ENCODE assay signal across 28 cellular contexts in genomic region chr7:43105521-43106120, GRCh38. TPM values are rescaled to one million over a fixed set of nuclear protein-coding genes. Genes with fewer than 3 reads are reported as not detected.
DNase-seq lines count a peak whose midpoint lies in the region; ATAC-seq and TF ChIP-seq lines count a peak whose summit lies in the region.
"Had no signal": no experiment of that assay in that cellular context is flagged by ENCODE, and none has a peak within 500 bp of the region (broad histone marks: within the 10 kb centered on the region; RNA-seq: fewer than 3 reads in every experiment).

No MANE protein-coding gene starts in this region.

- H3K4me1 Mint-ChIP-seq in neural progenitor cell, result peaks cover 5% of the 10 kb centered on the region
- H3K4me1 Mint-ChIP-seq in type B pancreatic cell (ENCODE audit: unreplicated experiment), result no peaks in the 10 kb centered on the region
- H3K4me1 Mint-ChIP-seq: immature natural killer cell; naive thymus-derived CD4-positive, alpha-beta T cell; stimulated activated effector memory CD8-positive, alpha-beta T cell treated with anti-CD3 and anti-CD28 coated beads, Interleukin-12 subunit alpha, Interleukin-12 subunit beta, amount 100 ng/mL, for 72 hours had no signal

- DNase-seq in Caki2 (ENCODE audit: low read depth) (peak; percentile 35), astrocyte of the hippocampus (ENCODE audit: low read depth, low spot score) (peak; percentile 28), foreskin fibroblast (peak; percentile 81 to 84), neural progenitor cell (ENCODE audit: low spot score) (no peak), type B pancreatic cell (ENCODE audit: extremely low spot score, unreplicated experiment) (no peak), SIG-M5 (lab: John Stamatoyannopoulos, UW) (no peak)
- DNase-seq: activated naive CD4-positive, alpha-beta T cell treated with anti-CD3 and anti-CD28 coated beads, Interleukin-2, amount 50 U/mL, for 16 hours; C1 segment of cervical spinal cord; Calu3; caudate nucleus; foreskin keratinocyte; GOT3; immature natural killer cell; KBM-7; left lung; naive thymus-derived CD4-positive, alpha-beta T cell; NCI-H146; NCI-H524; Right ventricle myocardium superior; T-helper 9 cell had no signal

- H3K4me2 ChIP-seq in neural progenitor cell, result no peak overlapping the region
- H3K4me2 ChIP-seq: hepatocyte, smooth muscle cell had no signal

- no peak overlapping the region for H3K27ac ChIP-seq in neural progenitor cell
- H3K27ac ChIP-seq: foreskin keratinocyte, hepatocyte, left lung had no signal

- peaks cover under 1% of the 10 kb centered on the region for H3K27me3 ChIP-seq in neural progenitor cell

- no peaks in the 10 kb centered on the region for H4K20me1 ChIP-seq in neural progenitor cell (ENCODE audit: low read depth)

- H2AFZ ChIP-seq in neural progenitor cell (replicated peaks), result no peak overlapping the region
- H2AFZ ChIP-seq: hepatocyte had no signal

- H3K36me3 Mint-ChIP-seq in neural progenitor cell (no peaks in the 10 kb centered on the region), type B pancreatic cell (no peaks in the 10 kb centered on the region)
- H3K36me3 Mint-ChIP-seq: immature natural killer cell; stimulated activated effector memory CD8-positive, alpha-beta T cell treated with anti-CD3 and anti-CD28 coated beads, Interleukin-12 subunit alpha, Interleukin-12 subunit beta, amount 100 ng/mL, for 72 hours had no signal

- no peaks in the 10 kb centered on the region for H3K79me2 ChIP-seq in neural progenitor cell (ENCODE audit: low read depth)
- H3K79me2 ChIP-seq: hepatocyte had no signal

- H3K27ac Mint-ChIP-seq in neural progenitor cell, result no peak overlapping the region
- no peak overlapping the region for H3K27ac Mint-ChIP-seq in type B pancreatic cell
- H3K27ac Mint-ChIP-seq: activated T-helper 1 cell treated with anti-CD3 and anti-CD28 coated beads, Interleukin-12 subunit alpha, Interleukin-12 subunit beta, Interleukin-2, Interleukin-4 antibody, amounts not matched to agents 30 ng/mL and 10 ng/mL and 1 ng/mL, durations not matched to agents 14 hours and 24 hours and 36 hours; immature natural killer cell; naive thymus-derived CD4-positive, alpha-beta T cell; stimulated activated effector memory CD8-positive, alpha-beta T cell treated with anti-CD3 and anti-CD28 coated beads, Interleukin-12 subunit alpha, Interleukin-12 subunit beta, amount 100 ng/mL, for 72 hours; WTC11 had no signal

- no peak overlapping the region for H3K4me3 Mint-ChIP-seq in neural progenitor cell
- H3K4me3 Mint-ChIP-seq in type B pancreatic cell, result no peak overlapping the region
- H3K4me3 Mint-ChIP-seq: activated T-helper 1 cell treated with anti-CD3 and anti-CD28 coated beads, Interleukin-12 subunit alpha, Interleukin-12 subunit beta, Interleukin-2, Interleukin-4 antibody, amounts not matched to agents 30 ng/mL and 10 ng/mL and 1 ng/mL, durations not matched to agents 14 hours and 24 hours and 36 hours; immature natural killer cell; naive thymus-derived CD4-positive, alpha-beta T cell; stimulated activated effector memory CD8-positive, alpha-beta T cell treated with anti-CD3 and anti-CD28 coated beads, Interleukin-12 subunit alpha, Interleukin-12 subunit beta, amount 100 ng/mL, for 72 hours; WTC11 had no signal

- H3K4me1 ChIP-seq in neural progenitor cell, result peaks cover 6% of the 10 kb centered on the region
- H3K4me1 ChIP-seq: foreskin keratinocyte, left lung had no signal

- no peaks in the 10 kb centered on the region for H3F3A ChIP-seq in neural progenitor cell (ENCODE audit: low read depth)

- H3K9me3 ChIP-seq in neural progenitor cell (ENCODE audit: low read depth), result no peaks in the 10 kb centered on the region
- H3K9me3 ChIP-seq: left lung had no signal

- no peak for TF ChIP-seq EP300 in Ishikawa (IDR thresholded peaks at IDR 0.05; ENCODE audit: borderline replicate concordance)

- no peak for TF ChIP-seq CTCF in foreskin fibroblast (IDR thresholded peaks at IDR 0.05; ENCODE audit: low read depth, low read length)
- no peak for TF ChIP-seq CTCF in neural progenitor cell (IDR thresholded peaks at IDR 0.05)
- no peak for TF ChIP-seq CTCF in type B pancreatic cell (conservative IDR thresholded peaks at IDR 0.05)

- H3K4me3 ChIP-seq in foreskin fibroblast (ENCODE audit: low read depth in 1 of 2, low read length in 2 of 2) (no peak overlapping the region), neural progenitor cell (no peak overlapping the region)
- H3K4me3 ChIP-seq: hepatocyte, left lung, smooth muscle cell had no signal

- H3K36me3 ChIP-seq in neural progenitor cell, result no peaks in the 10 kb centered on the region
- H3K36me3 ChIP-seq: left lung had no signal

- no peak for TF ChIP-seq RAD21 in Ishikawa (IDR thresholded peaks at IDR 0.05; ENCODE audit: low read depth)

- peaks cover 3% of the 10 kb centered on the region for H3K9me3 Mint-ChIP-seq in neural progenitor cell
- H3K9me3 Mint-ChIP-seq in type B pancreatic cell, result no peaks in the 10 kb centered on the region
- H3K9me3 Mint-ChIP-seq: activated T-helper 1 cell treated with anti-CD3 and anti-CD28 coated beads, Interleukin-12 subunit alpha, Interleukin-12 subunit beta, Interleukin-2, Interleukin-4 antibody, amounts not matched to agents 30 ng/mL and 10 ng/mL and 1 ng/mL, durations not matched to agents 14 hours and 24 hours and 36 hours; immature natural killer cell; stimulated activated effector memory CD8-positive, alpha-beta T cell treated with anti-CD3 and anti-CD28 coated beads, Interleukin-12 subunit alpha, Interleukin-12 subunit beta, amount 100 ng/mL, for 72 hours had no signal

- no peak overlapping the region for H3K9ac ChIP-seq in neural progenitor cell

- in situ Hi-C loops in Caki2 (cut with HindIII; ENCODE audit: low pct_unique_long_range_greater_than_20kb, low sequenced_read_pairs), result no loop called here

- H3K27me3 Mint-ChIP-seq in neural progenitor cell (ENCODE audit: insufficient read depth, low read depth) (no peaks in the 10 kb centered on the region), type B pancreatic cell (peaks cover 33% of the 10 kb centered on the region)

- ATAC-seq in GM21447 (IDR thresholded peaks at IDR 0.05; ENCODE audit: unreplicated experiment), result no peak
- ATAC-seq: foreskin keratinocyte; left lung; naive thymus-derived CD4-positive, alpha-beta T cell; stimulated activated effector memory CD8-positive, alpha-beta T cell treated with anti-CD3 and anti-CD28 coated beads, Interleukin-12 subunit alpha, Interleukin-12 subunit beta, amount 100 ng/mL, for 72 hours; WTC11 had no signal

TF ChIP-seq in Ishikawa, 13 proteins besides CTCF, POLR2A, EP300 and RAD21:
- TF ChIP-seq MAX (IDR thresholded peaks at IDR 0.05) (no peak), NFIC (IDR thresholded peaks at IDR 0.05) (peak; percentile 29; the same call in 1 of the 2 replicates), TAF1 (IDR thresholded peaks at IDR 0.05; ENCODE audit: low read depth) (no peak)

RNA-seq across cellular contexts. Expression of gene HECW1, which starts 6.8 kb away (rescaled TPM):
- 14.0 and 35.3 TPM in 2 replicates for total RNA-seq in Caki2 (2014; rRNA removed; shearing (Covaris generic); ENCODE audit: low replicate concordance)
- total RNA-seq in neural progenitor cell (ENCODE audit: low replicate concordance), result 0.11 and 0.28 TPM in 2 replicates
- total RNA-seq in type B pancreatic cell (ENCODE audit: low replicate concordance), result 0.90 and 1.4 TPM in 2 replicates
- total RNA-seq: activated T-helper 1 cell treated with anti-CD3 and anti-CD28 coated beads, Interleukin-12 subunit alpha, Interleukin-12 subunit beta, Interleukin-2, Interleukin-4 antibody, amounts not matched to agents 30 ng/mL and 10 ng/mL and 1 ng/mL, durations not matched to agents 14 hours and 24 hours and 36 hours; endothelial cell of umbilical vein; foreskin keratinocyte; naive thymus-derived CD4-positive, alpha-beta T cell; Right ventricle myocardium superior had no signal

Comparison
In these comparisons a context has a peak if more than half of its experiments do, and no peak if none do; other contexts are left out.
1. DNase-seq: peak in Caki2 (single experiment), astrocyte of the hippocampus (single experiment) and foreskin fibroblast (2 of 2); none in neural progenitor cell (single experiment), type B pancreatic cell (single experiment) and SIG-M5 (single experiment).